ENCODE assay signal across 1 cellular context in the genomic region with DNA sequence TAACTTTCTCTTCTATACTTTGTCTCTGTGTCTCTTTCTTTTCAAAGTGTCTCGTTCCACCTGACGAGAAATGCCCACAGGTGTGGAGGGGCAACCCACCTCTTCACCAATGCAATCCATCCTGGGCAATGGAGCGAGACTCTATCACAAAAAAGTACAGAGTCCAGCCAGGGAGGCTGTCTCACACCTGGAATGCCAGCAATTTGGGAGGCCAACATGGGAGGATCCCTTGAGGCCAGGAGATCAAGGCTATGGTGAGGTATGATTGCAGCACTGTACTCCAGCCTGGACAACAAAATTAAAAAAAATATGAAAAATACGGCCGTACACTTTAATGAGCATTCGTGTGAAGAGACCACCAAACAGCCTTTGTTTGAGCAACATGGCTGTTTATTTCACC.
TF ChIP-seq lines count a peak whose summit lies in the region.

No MANE protein-coding gene starts in this region.

TF ChIP-seq in WTC11, 78 proteins besides CTCF, POLR2A, EP300 and RAD21 (continued from another document):
- TF ChIP-seq ARID4B (CRISPR knock-in tag; IDR thresholded peaks at IDR 0.05; ENCODE audit: borderline replicate concordance) (no peak), ATF2 (CRISPR knock-in tag; IDR thresholded peaks at IDR 0.05; ENCODE audit: borderline replicate concordance, low read depth) (no peak), ZNF219 (CRISPR knock-in tag; IDR thresholded peaks at IDR 0.05; ENCODE audit: borderline replicate concordance) (no peak), RELA (CRISPR knock-in tag; IDR thresholded peaks at IDR 0.05; ENCODE audit: borderline replicate concordance) (no peak), JUN (CRISPR knock-in tag; IDR thresholded peaks at IDR 0.05) (no peak), OVOL2 (CRISPR knock-in tag; IDR thresholded peaks at IDR 0.05; ENCODE audit: borderline replicate concordance) (no peak), AR (CRISPR knock-in tag; IDR thresholded peaks at IDR 0.05) (no peak), IRF1 (CRISPR knock-in tag; IDR thresholded peaks at IDR 0.05) (no peak), ZNF232 (CRISPR knock-in tag; IDR thresholded peaks at IDR 0.05) (no peak), ZNF121 (CRISPR knock-in tag; IDR thresholded peaks at IDR 0.05) (no peak), TEAD4 (CRISPR knock-in tag; IDR thresholded peaks at IDR 0.05) (no peak), ETV6 (CRISPR knock-in tag; IDR thresholded peaks at IDR 0.05) (no peak)
- TF ChIP-seq, protein P1, sequence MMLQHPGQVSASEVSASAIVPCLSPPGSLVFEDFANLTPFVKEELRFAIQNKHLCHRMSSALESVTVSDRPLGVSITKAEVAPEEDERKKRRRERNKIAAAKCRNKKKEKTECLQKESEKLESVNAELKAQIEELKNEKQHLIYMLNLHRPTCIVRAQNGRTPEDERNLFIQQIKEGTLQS (CRISPR knock-in tag; conservative IDR thresholded peaks at IDR 0.05) = no peak
- TF ChIP-seq, protein P2, sequence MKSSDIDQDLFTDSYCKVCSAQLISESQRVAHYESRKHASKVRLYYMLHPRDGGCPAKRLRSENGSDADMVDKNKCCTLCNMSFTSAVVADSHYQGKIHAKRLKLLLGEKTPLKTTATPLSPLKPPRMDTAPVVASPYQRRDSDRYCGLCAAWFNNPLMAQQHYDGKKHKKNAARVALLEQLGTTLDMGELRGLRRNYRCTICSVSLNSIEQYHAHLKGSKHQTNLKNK (CRISPR knock-in tag; IDR thresholded peaks at IDR 0.05) = no peak
- TF ChIP-seq, protein P3, sequence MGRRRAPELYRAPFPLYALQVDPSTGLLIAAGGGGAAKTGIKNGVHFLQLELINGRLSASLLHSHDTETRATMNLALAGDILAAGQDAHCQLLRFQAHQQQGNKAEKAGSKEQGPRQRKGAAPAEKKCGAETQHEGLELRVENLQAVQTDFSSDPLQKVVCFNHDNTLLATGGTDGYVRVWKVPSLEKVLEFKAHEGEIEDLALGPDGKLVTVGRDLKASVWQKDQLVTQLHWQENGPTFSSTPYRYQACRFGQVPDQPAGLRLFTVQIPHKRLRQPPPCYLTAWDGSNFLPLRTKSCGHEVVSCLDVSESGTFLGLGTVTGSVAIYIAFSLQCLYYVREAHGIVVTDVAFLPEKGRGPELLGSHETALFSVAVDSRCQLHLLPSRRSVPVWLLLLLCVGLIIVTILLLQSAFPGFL (CRISPR knock-in tag; IDR thresholded peaks at IDR 0.05; ENCODE audit: borderline replicate concordance) = no peak
